Comparison of ENCODE assay signal across 15 cellular contexts in the genomic region with DNA sequence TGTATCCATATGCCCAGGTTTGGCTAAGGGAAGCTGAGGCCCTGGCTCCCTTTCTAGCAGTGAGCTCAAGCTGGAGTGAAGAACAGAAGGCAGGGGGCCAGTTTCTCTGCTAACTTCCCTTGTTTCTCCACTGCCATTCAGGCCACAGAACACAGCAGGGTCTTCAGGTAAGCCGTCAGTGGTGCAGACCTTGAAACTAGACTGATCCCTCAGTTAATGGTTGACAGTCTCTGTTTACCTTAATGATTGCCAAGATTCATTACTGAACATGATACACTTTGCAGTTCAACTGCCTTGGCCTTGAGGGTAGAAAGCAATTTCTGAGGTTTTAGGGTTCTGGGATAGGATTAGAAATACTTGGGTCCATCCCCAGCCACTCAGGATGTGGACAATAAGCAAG. TPM values are rescaled to one million over a fixed set of nuclear protein-coding genes. Genes with fewer than 3 reads are reported as not detected.
A peak's percentile ranks its signal among the peaks of the same experiment; 100 is the strongest.
DNase-seq lines count a peak whose midpoint lies in the region; ATAC-seq and TF ChIP-seq lines count a peak whose summit lies in the region.
"Had no signal": no experiment of that assay in that cellular context is flagged by ENCODE, and none has a peak within 500 bp of the region (broad histone marks: within the 10 kb centered on the region; RNA-seq: fewer than 3 reads in every experiment).

No MANE protein-coding gene starts in this region.

- H3K79me2 ChIP-seq in hepatocyte = no peaks in the 10 kb centered on the region

- H3K27ac Mint-ChIP-seq in CD4-positive, alpha-beta memory T cell = peak overlapping the region in 1 of 7 donors; percentile 8
- H3K27ac Mint-ChIP-seq: CD4-positive, CD25-positive, alpha-beta regulatory T cell; IgD-negative memory B cell had no signal

- H3K9me3 Mint-ChIP-seq in CD4-positive, alpha-beta memory T cell = no peaks in the 10 kb centered on the region

- CTCF ChIA-PET in CD4-positive, alpha-beta memory T cell (lab: Charles Lee; ENCODE audit: partially characterized antibody) = no interaction called here

- TF ChIP-seq POLR2A in right lobe of liver (IDR thresholded peaks at IDR 0.05) (no peak), transverse colon (IDR thresholded peaks at IDR 0.05) (no peak)

- peak overlapping the region; percentile 64 for H3K4me2 ChIP-seq in hepatocyte
- H3K4me2 ChIP-seq: BLaER1 had no signal

- TF ChIP-seq EP300 in transverse colon (IDR thresholded peaks at IDR 0.05; ENCODE audit: low read depth) = no peak

- DNase-seq in hepatocyte (ENCODE audit: low spot score) = no peak
- peak in 1 of 3 donors; percentile 56 for DNase-seq in right lobe of liver
- no peak for DNase-seq in transverse colon
- no peak for DNase-seq in activated naive CD4-positive, alpha-beta T cell treated with Interleukin-2 at 50 U/mL for 16 hours
- no peak for DNase-seq in CD4-positive, alpha-beta memory T cell
- DNase-seq in substantia nigra (lab: John Stamatoyannopoulos, UW) = no peak
- DNase-seq: CD4-positive, CD25-positive, alpha-beta regulatory T cell; DMS79; KG1 had no signal

- POLR2A ChIA-PET in CD4-positive, alpha-beta memory T cell (lab: Charles Lee; ENCODE audit: partially characterized antibody) = no interaction called here

- H3K36me3 ChIP-seq in hepatocyte (replicated peaks; ENCODE audit: insufficient read depth, low read depth) = no peaks in the 10 kb centered on the region
- H3K36me3 ChIP-seq in right lobe of liver = no peaks in the 10 kb centered on the region
- no peaks in the 10 kb centered on the region for H3K36me3 ChIP-seq in transverse colon
- H3K36me3 ChIP-seq in CD4-positive, alpha-beta memory T cell (ENCODE audit: insufficient read depth, low read length) = no peaks in the 10 kb centered on the region
- H3K36me3 ChIP-seq: BLaER1 had no signal

- no peaks in the 10 kb centered on the region for H3K27me3 ChIP-seq in hepatocyte
- no peaks in the 10 kb centered on the region for H3K27me3 ChIP-seq in right lobe of liver
- H3K27me3 ChIP-seq in transverse colon = no peaks in the 10 kb centered on the region
- H3K27me3 ChIP-seq in CD4-positive, alpha-beta memory T cell (ENCODE audit: insufficient read depth, low read length) = no peaks in the 10 kb centered on the region

- H3K4me1 Mint-ChIP-seq in CD4-positive, alpha-beta memory T cell = no peaks in the 10 kb centered on the region
- H3K4me1 Mint-ChIP-seq: IgD-negative memory B cell had no signal

- no peaks in the 10 kb centered on the region for H3K9me3 ChIP-seq in hepatocyte (ENCODE audit: low read depth)
- no peaks in the 10 kb centered on the region for H3K9me3 ChIP-seq in right lobe of liver
- no peaks in the 10 kb centered on the region for H3K9me3 ChIP-seq in transverse colon
- no peaks in the 10 kb centered on the region for H3K9me3 ChIP-seq in CD4-positive, alpha-beta memory T cell (ENCODE audit: control insufficient read depth in 1 of 2, low read length in 2 of 2)
- H3K9me3 ChIP-seq: BLaER1 had no signal

- intact Hi-C loops in right lobe of liver (cut with DNase I) = no loop called here
- intact Hi-C loops in transverse colon (cut with DNase I; ENCODE audit: low total_unique reads) = no loop called here
- intact Hi-C loops in CD4-positive, alpha-beta memory T cell (cut with micrococcal nuclease) = no loop called here

- 71% methylated on average over 1 of the region's 1 CpG for WGBS in hepatocyte (ENCODE audit: low lambda C conversion rate, missing lambda C conversion rate)
- WGBS in right lobe of liver (ENCODE audit: insufficient coverage, low coverage, low lambda C conversion rate, missing lambda C conversion rate) = 20% methylated on average over 1 of the region's 1 CpG
- WGBS in transverse colon (ENCODE audit: low coverage in 1 of 2), 2 donors = 56% methylated on average over 1 of the region's 1 CpG; no CpG with 5 or more reads in 1 of the 2 donors

- no peak overlapping the region for H3K4me3 Mint-ChIP-seq in CD4-positive, alpha-beta memory T cell
- H3K4me3 Mint-ChIP-seq: CD4-positive, CD25-positive, alpha-beta regulatory T cell; IgD-negative memory B cell had no signal

- no peak overlapping the region for H2AFZ ChIP-seq in hepatocyte

- TF ChIP-seq CTCF in C4-2B (conservative IDR thresholded peaks at IDR 0.05) = no peak
- TF ChIP-seq CTCF in hepatocyte (IDR thresholded peaks at IDR 0.05; ENCODE audit: poor library complexity) = no peak
- no peak for TF ChIP-seq CTCF in right lobe of liver (IDR thresholded peaks at IDR 0.05)
- TF ChIP-seq CTCF in transverse colon (IDR thresholded peaks at IDR 0.05) = no peak

- peak; percentile 33 to 60 (median 53) for ATAC-seq in right lobe of liver
- ATAC-seq: GM12878, HCT116 had no signal

- H3K36me3 Mint-ChIP-seq in CD4-positive, alpha-beta memory T cell = no peaks in the 10 kb centered on the region
- H3K36me3 Mint-ChIP-seq: CD4-positive, CD25-positive, alpha-beta regulatory T cell; IgD-negative memory B cell had no signal

- in situ Hi-C loops in transverse colon (cut with MboI; ENCODE audit: low pct_ligation_motif_present in 1 of 4, low pct_unique_long_range_greater_than_20kb in 1 of 4, low sequenced_read_pairs in 3 of 4) = no loop called here

- H3K4me3 ChIP-seq in hepatocyte = no peak overlapping the region
- peak overlapping the region in 2 of 3 donors; percentile 68 to 75 for H3K4me3 ChIP-seq in right lobe of liver
- H3K4me3 ChIP-seq in transverse colon = no peak overlapping the region
- H3K4me3 ChIP-seq in CD4-positive, alpha-beta memory T cell (ENCODE audit: low read length in 2 of 2) = no peak overlapping the region
- H3K4me3 ChIP-seq: BLaER1, GM12878 had no signal

- H3K4me1 ChIP-seq in hepatocyte (ENCODE audit: insufficient read depth) (peaks cover 5% of the 10 kb centered on the region), right lobe of liver (peaks cover 0 to 36% (median 13%) of the 10 kb centered on the region in 4 donors), transverse colon (peaks cover 0 to 5% (median 2%) of the 10 kb centered on the region in 4 donors)
- no peaks in the 10 kb centered on the region for H3K4me1 ChIP-seq in CD4-positive, alpha-beta memory T cell (ENCODE audit: insufficient read depth, low read length)
- H3K4me1 ChIP-seq: BLaER1 had no signal

- H3K9me2 ChIP-seq in hepatocyte (replicated peaks; ENCODE audit: insufficient read depth) = no peaks in the 10 kb centered on the region

- H3K27ac ChIP-seq in C4-2B (0 out of 2 replicates have a peak overlapping the region, but pooled peaks have one; percentile 59), hepatocyte (peak overlapping the region; percentile 69), right lobe of liver (peak overlapping the region; percentile 21 to 68 (median 67)), transverse colon (peak overlapping the region; percentile 15 to 72 (median 64)), substantia nigra (ENCODE audit: low read depth, low read length, poor library complexity, severe bottlenecking) (no peak overlapping the region)
- H3K27ac ChIP-seq in CD4-positive, alpha-beta memory T cell (ENCODE audit: low read depth, low read length) = no peak overlapping the region
- H3K27ac ChIP-seq: BLaER1 had no signal

- no peaks in the 10 kb centered on the region for H4K20me1 ChIP-seq in hepatocyte (ENCODE audit: insufficient read depth, poor library complexity, severe bottlenecking)
- H4K20me1 ChIP-seq: BLaER1 had no signal

- H3K27me3 Mint-ChIP-seq in CD4-positive, alpha-beta memory T cell = peaks cover 0 to 2% of the 10 kb centered on the region in 2 donors

RNA-seq across cellular contexts. Expression of a gene that starts 8.9 kb away (rescaled TPM):
- 95.4 and 103 TPM in 2 replicates for total RNA-seq in hepatocyte
- 82.6 and 98.2 TPM in 2 replicates for polyA plus RNA-seq in hepatocyte
- 100 to 1,000 TPM; 120 to 329 (median 205) TPM for total RNA-seq in right lobe of liver
- total RNA-seq in transverse colon = 10 to 100 TPM; 20.9 to 73.3 (median 48.3) TPM
- total RNA-seq in CD4-positive, alpha-beta memory T cell = not detected
- polyA plus RNA-seq in CD4-positive, alpha-beta memory T cell = not detected
- total RNA-seq: CD4-positive, CD25-positive, alpha-beta regulatory T cell; GM12878 had no signal
- polyA plus RNA-seq: AG04450; CD4-positive, CD25-positive, alpha-beta regulatory T cell; GM12878; IgD-negative memory B cell had no signal

RNA-seq across cellular contexts. Expression of a gene that starts 39.8 kb away (rescaled TPM):
- total RNA-seq in hepatocyte (25.0 and 26.2 TPM in 2 replicates), right lobe of liver (10 to 100 TPM in 3 of 6 experiments, 1 to 10 TPM in 3; 8.2 to 13.7 (median 10.1) TPM), transverse colon (10 to 100 TPM in 3 of 4 donors, 1 to 10 TPM in 1; 5.2 to 26.9 (median 13.4) TPM)
- 10.5 and 15.1 TPM in 2 replicates for polyA plus RNA-seq in hepatocyte
- total RNA-seq in CD4-positive, alpha-beta memory T cell = 10 to 100 TPM; 28.0 to 28.2 TPM
- 1 to 10 TPM; 5.8 to 6.0 TPM for polyA plus RNA-seq in CD4-positive, alpha-beta memory T cell

Comparison
In these comparisons a context has a peak if more than half of its experiments do, and no peak if none do; other contexts are left out.
1. H3K27ac ChIP-seq: peak in C4-2B (single experiment), hepatocyte (single experiment), right lobe of liver (3 of 3) and transverse colon (4 of 4); none in CD4-positive, alpha-beta memory T cell (single experiment) and substantia nigra (single experiment).
2. H3K4me3 ChIP-seq: peak in right lobe of liver (2 of 3); none in hepatocyte (single experiment), transverse colon (0 of 4) and CD4-positive, alpha-beta memory T cell (0 of 2).
3. RNA of a gene that starts 8.9 kb away (total RNA-seq): 120 to 329 TPM in right lobe of liver, 95.4 to 103 TPM in hepatocyte and 20.9 to 73.3 TPM in transverse colon; not detected in CD4-positive, alpha-beta memory T cell; every median in the first group is over 10 times any median in the second.